In genomic region chr20:62608218-62608565, GRCh38 we compare ENCODE assay signal across 29 cellular contexts.
"Had no signal": no experiment of that assay in that cellular context is flagged by ENCODE, and none has a peak within 500 bp of the region (broad histone marks: within the 10 kb centered on the region; RNA-seq: fewer than 3 reads in every experiment).

No MANE protein-coding gene starts in this region.

- H3K27ac ChIP-seq: ascending aorta, breast epithelium, cardiac muscle cell, coronary artery, dorsolateral prefrontal cortex had no signal

- ATAC-seq: activated CD4-positive, alpha-beta T cell treated with anti-CD3 and anti-CD28 coated beads for 36 hours; activated naive CD4-positive, alpha-beta T cell treated with anti-CD3 and anti-CD28 coated beads, Interleukin-2, amount 50 U/mL, for 72 hours; activated T-cell treated with anti-CD3 and anti-CD28 coated beads, Interleukin-2, amount 50 U/mL, for 72 hours; esophagus mucosa had no signal

- H3K9me3 Mint-ChIP-seq: activated CD4-positive, alpha-beta T cell treated with anti-CD3 and anti-CD28 coated beads, Interleukin-2, amount 10 ng/mL, durations not matched to agents 24 days and 14 days; activated T-cell treated with anti-CD3 and anti-CD28 coated beads, Interleukin-2, amount 50 U/mL, for 24 hours had no signal

- H3K36me3 ChIP-seq: ascending aorta, breast epithelium, cardiac muscle cell had no signal

- H3K27ac Mint-ChIP-seq: activated CD4-positive, alpha-beta memory T cell treated with anti-CD3 and anti-CD28 coated beads for 36 hours; activated CD4-positive, alpha-beta T cell treated with anti-CD3 and anti-CD28 coated beads for 36 hours; activated CD4-positive, alpha-beta T cell treated with anti-CD3 and anti-CD28 coated beads, Interleukin-2, amount 10 ng/mL, durations not matched to agents 24 days and 14 days; activated naive CD4-positive, alpha-beta T cell treated with anti-CD3 and anti-CD28 coated beads, Interleukin-2, amount 10 ng/mL, durations not matched to agents 7 days and 5 days; activated naive CD4-positive, alpha-beta T cell treated with anti-CD3 and anti-CD28 coated beads, Interleukin-2, amount 50 U/mL, for 72 hours; activated naive CD8-positive, alpha-beta T cell treated with anti-CD3 and anti-CD28 coated beads, Interleukin-2, amount 10 ng/mL, durations not matched to agents 7 days and 5 days; activated T-cell treated with anti-CD3 and anti-CD28 coated beads, Interleukin-2, amount 50 U/mL, for 24 hours; activated T-cell treated with anti-CD3 and anti-CD28 coated beads, Interleukin-2, amount 50 U/mL, for 72 hours; dendritic cell treated with granulocyte-macrophage colony-stimulating factor and Interleukin-4, amounts not matched to agents 40 ng/mL and 50 ng/mL, for 4 days; endodermal cell had no signal

- H3K4me3 Mint-ChIP-seq: activated CD4-positive, alpha-beta memory T cell treated with anti-CD3 and anti-CD28 coated beads for 36 hours; activated CD4-positive, alpha-beta T cell treated with anti-CD3 and anti-CD28 coated beads for 36 hours; activated CD4-positive, alpha-beta T cell treated with anti-CD3 and anti-CD28 coated beads, Interleukin-2, amount 10 ng/mL, durations not matched to agents 24 days and 14 days; activated naive CD4-positive, alpha-beta T cell treated with anti-CD3 and anti-CD28 coated beads, Interleukin-2, amount 10 ng/mL, durations not matched to agents 7 days and 5 days; activated naive CD8-positive, alpha-beta T cell treated with anti-CD3 and anti-CD28 coated beads, Interleukin-2, amount 10 ng/mL, durations not matched to agents 7 days and 5 days; activated T-cell treated with anti-CD3 and anti-CD28 coated beads, Interleukin-2, amount 50 U/mL, for 24 hours; activated T-cell treated with anti-CD3 and anti-CD28 coated beads, Interleukin-2, amount 50 U/mL, for 72 hours; brain; dendritic cell treated with granulocyte-macrophage colony-stimulating factor and Interleukin-4, amounts not matched to agents 40 ng/mL and 50 ng/mL, for 4 days; endodermal cell had no signal

- H3K9me3 ChIP-seq: ascending aorta, breast epithelium had no signal

- H3K27me3 ChIP-seq: ascending aorta, cardiac muscle cell had no signal

- H3K36me3 Mint-ChIP-seq: activated CD4-positive, alpha-beta memory T cell treated with anti-CD3 and anti-CD28 coated beads for 36 hours; activated naive CD4-positive, alpha-beta T cell treated with anti-CD3 and anti-CD28 coated beads, Interleukin-2, amount 10 ng/mL, durations not matched to agents 7 days and 5 days; activated naive CD8-positive, alpha-beta T cell treated with anti-CD3 and anti-CD28 coated beads, Interleukin-2, amount 10 ng/mL, durations not matched to agents 7 days and 5 days; brain had no signal

- H3K4me3 ChIP-seq: ascending aorta, breast epithelium, cardiac muscle cell, coronary artery, dorsolateral prefrontal cortex had no signal

- DNase-seq: activated CD4-positive, alpha-beta memory T cell treated with anti-CD3 and anti-CD28 coated beads for 36 hours; activated CD4-positive, alpha-beta T cell treated with anti-CD3 and anti-CD28 coated beads for 36 hours; activated CD4-positive, alpha-beta T cell treated with anti-CD3 and anti-CD28 coated beads, Interleukin-2, amount 10 ng/mL, durations not matched to agents 24 days and 14 days; activated CD4-positive, CD25-positive, alpha-beta regulatory T cell; activated CD4-positive, CD25-positive, alpha-beta regulatory T cell treated with anti-CD3 and anti-CD28 coated beads, Interleukin-2, amount 50 U/mL, for 72 hours; activated CD8-positive, alpha-beta memory T cell treated with anti-CD3 and anti-CD28 coated beads, Interleukin-2, amount 50 U/mL, for 48 hours; activated gamma-delta T cell; activated naive CD4-positive, alpha-beta T cell; activated naive CD4-positive, alpha-beta T cell treated with anti-CD3 and anti-CD28 coated beads, Interleukin-2, amount 10 ng/mL, durations not matched to agents 7 days and 5 days; activated naive CD8-positive, alpha-beta T cell treated with anti-CD3 and anti-CD28 coated beads, Interleukin-2, amount 10 ng/mL, durations not matched to agents 7 days and 5 days; activated T-cell treated with anti-CD3 and anti-CD28 coated beads for 4 hours; activated T-cell treated with anti-CD3 and anti-CD28 coated beads, Interleukin-2, amount 50 U/mL, for 24 hours; activated T-cell treated with anti-CD3 and anti-CD28 coated beads, Interleukin-2, amount 50 U/mL, for 72 hours; central memory CD4-positive, alpha-beta T cell; cerebellar nuclear complex; dorsolateral prefrontal cortex; effector memory CD4-positive, alpha-beta T cell; endodermal cell; foreskin fibroblast; head of caudate nucleus; T-helper 2 cell had no signal

- H3K4me1 Mint-ChIP-seq: endodermal cell had no signal
